Comparison of ENCODE assay signal across 8 cellular contexts in genomic region chr22:44567846-44568493, GRCh38.
A peak's percentile ranks its signal among the peaks of the same experiment; 100 is the strongest.
DNase-seq lines count a peak whose midpoint lies in the region; ATAC-seq and TF ChIP-seq lines count a peak whose summit lies in the region.

No MANE protein-coding gene starts in this region.

- H3K9me3 Mint-ChIP-seq in GM23338 (peaks cover 20% of the 10 kb centered on the region), neural crest cell (peaks cover 20% of the 10 kb centered on the region)

- no peaks in the 10 kb centered on the region for H3K79me2 ChIP-seq in GM23338 (replicated peaks; ENCODE audit: insufficient read depth)

- no peaks in the 10 kb centered on the region for H3K9me3 ChIP-seq in WERI-Rb-1 (ENCODE audit: severe bottlenecking)

- H3K36me3 Mint-ChIP-seq in GM23338 (ENCODE audit: low read depth) (peaks cover 3% of the 10 kb centered on the region; the same call in 2 of the 3 replicates), neural crest cell (ENCODE audit: low read depth) (peaks cover 9% of the 10 kb centered on the region)

- TF ChIP-seq CTCF in AG09319 (IDR thresholded peaks at IDR 0.05; ENCODE audit: low read depth, low read length): peak; percentile 57
- peak; percentile 50 to 73 for TF ChIP-seq CTCF in GM23338 (conservative IDR thresholded peaks at IDR 0.05; ENCODE audit: low read depth in 2 of 2)
- peak; percentile 83 for TF ChIP-seq CTCF in WERI-Rb-1 (IDR thresholded peaks at IDR 0.05; ENCODE audit: low read depth, low read length)
- peak; percentile 53 for TF ChIP-seq CTCF in neural crest cell (conservative IDR thresholded peaks at IDR 0.05)

- no peaks in the 10 kb centered on the region for H3K36me3 ChIP-seq in GM23338 (ENCODE audit: insufficient read depth)
- H3K36me3 ChIP-seq in WERI-Rb-1: no peaks in the 10 kb centered on the region

- no peak overlapping the region for H3K4me3 Mint-ChIP-seq in GM23338
- H3K4me3 Mint-ChIP-seq in neural crest cell: no peak overlapping the region

- H3K4me3 ChIP-seq in GM23338 (no peak overlapping the region), WERI-Rb-1 (ENCODE audit: low read depth, low read length) (no peak overlapping the region)

- H3K27me3 ChIP-seq in GM23338 (ENCODE audit: insufficient read depth) (no peaks in the 10 kb centered on the region), WERI-Rb-1 (ENCODE audit: insufficient read depth, low read depth, severe bottlenecking) (no peaks in the 10 kb centered on the region)

- H3K27ac ChIP-seq in GM23338 (ENCODE audit: low read depth): no peak overlapping the region
- H3K27ac ChIP-seq in WERI-Rb-1: no peak overlapping the region

- no peaks in the 10 kb centered on the region for H3K9me2 ChIP-seq in GM23338 (ENCODE audit: insufficient read depth)

- DNase-seq in AG09319 (ENCODE audit: extremely low read depth, low read depth) (no peak), GM23338 (ENCODE audit: low spot score) (peak; percentile 57), WERI-Rb-1 (peak; percentile 76), cerebellar cortex (ENCODE audit: low spot score) (peak; percentile 33), neural crest cell (ENCODE audit: low read depth, low spot score) (no peak), islet precursor cell (no peak), SK-N-DZ (ENCODE audit: low spot score) (no peak)

- H3K4me1 Mint-ChIP-seq in GM23338 (no peaks in the 10 kb centered on the region; the same call in 2 of the 3 replicates), neural crest cell (no peaks in the 10 kb centered on the region)

- H3K27ac Mint-ChIP-seq in GM23338: no peak overlapping the region
- H3K27ac Mint-ChIP-seq in neural crest cell (ENCODE audit: unreplicated experiment): no peak overlapping the region

- H3K27me3 Mint-ChIP-seq in GM23338 (ENCODE audit: insufficient read depth, low read depth, poor library complexity) (peaks cover 8% of the 10 kb centered on the region), neural crest cell (ENCODE audit: low read depth) (no peaks in the 10 kb centered on the region)

- no peak overlapping the region for H3K4me2 ChIP-seq in GM23338

- no peak for ATAC-seq in GM23338
- no peak for ATAC-seq in GM21367 (IDR thresholded peaks at IDR 0.05; ENCODE audit: unreplicated experiment)

- H2AFZ ChIP-seq in GM23338: no peak overlapping the region

- H3K4me1 ChIP-seq in GM23338 (ENCODE audit: insufficient read depth): no peaks in the 10 kb centered on the region

- no peaks in the 10 kb centered on the region for H4K20me1 ChIP-seq in GM23338 (replicated peaks; ENCODE audit: insufficient read depth)

- H3F3A ChIP-seq in GM23338 (replicated peaks; ENCODE audit: low read depth): no peaks in the 10 kb centered on the region

TF ChIP-seq in GM23338, 12 proteins besides CTCF, POLR2A, EP300 and RAD21 (continues in another document):
- TF ChIP-seq JUNB (IDR thresholded peaks at IDR 0.05; ENCODE audit: unreplicated experiment): no peak
- TF ChIP-seq STAT1 (IDR thresholded peaks at IDR 0.05; ENCODE audit: unreplicated experiment): no peak
- no peak for TF ChIP-seq CREB1 (CRISPR knock-in tag; IDR thresholded peaks at IDR 0.05; ENCODE audit: low read depth)
- no peak for TF ChIP-seq EZH2phosphoT487 (IDR thresholded peaks at IDR 0.05; ENCODE audit: unreplicated experiment)
- TF ChIP-seq ETS1 (IDR thresholded peaks at IDR 0.05): no peak
- no peak for TF ChIP-seq ZNF114 (CRISPR knock-in tag; IDR thresholded peaks at IDR 0.05)
- TF ChIP-seq ZNF331 (CRISPR knock-in tag; IDR thresholded peaks at IDR 0.05; ENCODE audit: low read depth): no peak
- no peak for TF ChIP-seq NANOG (IDR thresholded peaks at IDR 0.05; ENCODE audit: borderline replicate concordance)
- no peak for TF ChIP-seq REST (IDR thresholded peaks at IDR 0.05; ENCODE audit: unreplicated experiment)
- TF ChIP-seq ZNF462 (CRISPR knock-in tag; IDR thresholded peaks at IDR 0.05): no peak

Comparison
In these comparisons a context has a peak if more than half of its experiments do, and no peak if none do; other contexts are left out.
1. DNase-seq: peak in GM23338 (single experiment), WERI-Rb-1 (single experiment) and cerebellar cortex (single experiment); none in AG09319 (single experiment), neural crest cell (single experiment), islet precursor cell (single experiment) and SK-N-DZ (single experiment).
2. Peak in every context shown above with its lines, with median percentiles within 50 percentile points of each other: CTCF ChIP-seq.